ENCODE assay signal across 8 cellular contexts in the genomic region with DNA sequence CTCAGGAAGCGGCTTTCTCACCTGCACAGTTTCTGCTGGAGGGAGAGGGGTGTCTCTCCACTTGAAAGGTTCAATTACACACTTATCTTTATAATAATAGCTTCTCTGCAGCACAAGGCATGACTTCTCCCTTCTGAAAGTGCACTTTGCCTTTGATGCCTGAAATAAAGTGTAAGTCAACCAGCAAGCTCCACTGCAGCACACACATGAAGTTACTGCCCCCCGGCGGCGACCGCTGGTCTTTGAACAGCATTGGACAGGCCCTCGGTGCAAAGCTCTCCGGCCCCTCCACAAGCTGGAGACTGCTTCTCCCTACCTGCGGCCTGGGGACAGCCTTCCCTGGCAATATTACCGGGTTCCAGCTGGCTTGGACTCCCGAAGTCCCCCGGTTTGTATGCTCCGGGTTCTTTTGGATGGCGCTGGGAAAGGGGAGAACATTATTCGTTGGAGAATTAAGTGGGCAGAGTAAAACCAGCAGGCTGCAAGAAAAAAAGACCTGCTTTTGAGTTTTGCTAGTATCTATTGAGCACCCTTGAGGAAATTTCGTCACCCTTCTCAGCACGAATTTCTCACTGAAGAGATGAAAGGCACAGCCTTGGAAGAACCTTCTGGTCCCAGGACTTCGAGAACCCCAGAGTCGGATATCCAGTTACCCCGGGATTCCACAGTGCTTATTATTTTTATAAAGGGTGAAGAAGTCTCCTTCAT. TPM values are rescaled to one million over a fixed set of nuclear protein-coding genes. Genes with fewer than 3 reads are reported as not detected.
A peak's percentile ranks its signal among the peaks of the same experiment; 100 is the strongest.
DNase-seq lines count a peak whose midpoint lies in the region; ATAC-seq and TF ChIP-seq lines count a peak whose summit lies in the region.

No MANE protein-coding gene starts in this region.

- DNase-seq in ELR (ENCODE audit: low read depth) (peak; percentile 68), HPDE6-E6E7 (ENCODE audit: extremely low spot score) (peak; percentile 60), NOMO-1 (lab: John Stamatoyannopoulos, UW; ENCODE audit: unreplicated experiment in 2 of 2) (peak; percentile 63 to 77), epidermal melanocyte (ENCODE audit: insufficient read length, low spot score) (peak; percentile 63), mucosa of descending colon (peak; percentile 77 to 94 (median 90))
- peak; percentile 8 for DNase-seq in activated CD8-positive, alpha-beta memory T cell treated with anti-CD3 and anti-CD28 coated beads, Interleukin-2, amount 50 U/mL, for 1 hour (ENCODE audit: extremely low read depth)
- peak; percentile 81 for DNase-seq in stimulated activated CD8-positive, alpha-beta memory T cell treated with anti-CD3 and anti-CD28 coated beads, Interleukin-4, amount 100 ng/mL, for 48 hours

- peak; percentile 50 for TF ChIP-seq CTCF in mucosa of descending colon (IDR thresholded peaks at IDR 0.05)

- intact Hi-C loops in mucosa of descending colon (cut with DNase I, micrococcal nuclease), result no loop called here

- ATAC-seq in mucosa of descending colon, result peak; percentile 92
- ATAC-seq in HG03045 (IDR thresholded peaks at IDR 0.05; ENCODE audit: unreplicated experiment), result no peak

- no peaks in the 10 kb centered on the region for H3K9me3 ChIP-seq in mucosa of descending colon

- H3K4me1 ChIP-seq in mucosa of descending colon (ENCODE audit: low read depth), result peaks cover 12% of the 10 kb centered on the region

- H3K36me3 ChIP-seq in mucosa of descending colon (ENCODE audit: low read depth), result no peaks in the 10 kb centered on the region

- no peak overlapping the region for H3K4me3 ChIP-seq in mucosa of descending colon

RNA-seq across cellular contexts. Expression of a gene that starts 11.8 kb away (rescaled TPM):
- total RNA-seq in mucosa of descending colon, result 10 to 100 TPM; 44.4 to 55.2 (median 50.7) TPM

Comparison
In these comparisons a context has a peak if more than half of its experiments do, and no peak if none do; other contexts are left out.
1. DNase-seq: peak in every context shown above with its lines; median percentile 90 in mucosa of descending colon; 81 in stimulated activated CD8-positive, alpha-beta memory T cell treated with anti-CD3 and anti-CD28 coated beads, Interleukin-4, amount 100 ng/mL, for 48 hours; 70 in NOMO-1; 68 in ELR; 63 in epidermal melanocyte; 60 in HPDE6-E6E7; 8 in activated CD8-positive, alpha-beta memory T cell treated with anti-CD3 and anti-CD28 coated beads, Interleukin-2, amount 50 U/mL, for 1 hour.